In the genomic region with DNA sequence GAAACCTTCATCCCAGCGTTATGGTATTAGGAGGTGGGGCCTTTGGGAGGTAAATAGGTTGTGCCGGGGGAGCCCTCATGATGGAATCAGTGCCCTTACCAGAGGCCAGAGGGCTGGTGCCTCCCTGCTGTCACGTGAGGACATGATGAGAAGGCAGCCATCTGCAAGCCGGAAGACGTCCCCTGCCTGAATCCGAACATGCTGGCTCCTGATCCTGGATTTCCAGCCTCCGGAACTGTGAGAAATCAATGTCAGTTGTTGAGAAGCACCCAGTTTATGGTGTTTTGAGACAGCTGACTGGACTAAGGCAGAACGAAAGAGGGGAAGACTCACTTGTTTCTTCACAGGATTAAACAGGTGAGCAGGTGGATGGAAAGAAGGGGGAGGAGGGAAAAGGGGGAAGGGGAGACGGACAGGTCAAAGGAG, we compare ENCODE assay signal across 13 cellular contexts. TPM values are rescaled to one million over a fixed set of nuclear protein-coding genes. Genes with fewer than 3 reads are reported as not detected.
A peak's percentile ranks its signal among the peaks of the same experiment; 100 is the strongest.
DNase-seq lines count a peak whose midpoint lies in the region; ATAC-seq, FAIRE-seq and TF ChIP-seq lines count a peak whose summit lies in the region.
"Had no signal": no experiment of that assay in that cellular context is flagged by ENCODE, and none has a peak within 500 bp of the region (broad histone marks: within the 10 kb centered on the region; RNA-seq: fewer than 3 reads in every experiment).

No MANE protein-coding gene starts in this region.

- peak overlapping the region; percentile 58 for H3K27ac ChIP-seq in CD8-positive, alpha-beta memory T cell (ENCODE audit: low read depth, low read length)
- peak overlapping the region; percentile 96 for H3K27ac ChIP-seq in K562 (ENCODE audit: extremely low read depth, low read depth, low read length)

- TF ChIP-seq EP300 in K562 (IDR thresholded peaks at IDR 0.05; ENCODE audit: low read length): no peak; the same call in 1 of the 2 replicates

- H3K4me3 Mint-ChIP-seq in CD8-positive, alpha-beta memory T cell: peak overlapping the region in 1 of 7 donors; percentile 48

- peak overlapping the region; percentile 91 to 96; a peak in 3 of 4 replicates for H3K9ac ChIP-seq in K562 (ENCODE audit: insufficient read depth in 1 of 2, low read depth in 2 of 2, low read length in 2 of 2)

- FAIRE-seq in K562 (lab: Jason Lieb, UNC): peak; percentile 92
- FAIRE-seq: H54, urothelium cell line had no signal

- H3K4me1 Mint-ChIP-seq in CD8-positive, alpha-beta memory T cell: peaks cover 28 to 40% (median 33%) of the 10 kb centered on the region in 3 donors

- CTCF ChIA-PET in CD8-positive, alpha-beta memory T cell (lab: Charles Lee): interaction anchor here (1.6 kb wide), 1 partner anchor 46 kb away, joined by 8 read pairs; no protein-coding TSS in a partner anchor
- CTCF ChIA-PET in K562 (lab: Yijun Ruan, JAX; ENCODE audit: low intra/inter-chr PET ratio): no interaction called here

- TF ChIP-seq RAD21 in K562 (CRISPR knock-in tag; conservative IDR thresholded peaks at IDR 0.05 in 1 of 2, IDR thresholded peaks at IDR 0.05 in 1 of 2): no peak

- TF ChIP-seq CTCF in K562 (IDR thresholded peaks at IDR 0.05 in 2 of 3, conservative IDR thresholded peaks at IDR 0.05 in 1 of 3; ENCODE audit: insufficient read depth in 2 of 3, low read depth in 1 of 3, low read length in 3 of 3) (no peak), mucosa of descending colon (IDR thresholded peaks at IDR 0.05) (no peak)

- ATAC-seq in K562 (peak; percentile 53), mucosa of descending colon (peak; percentile 63)

- peaks cover 50% of the 10 kb centered on the region for H3K79me2 ChIP-seq in K562 (ENCODE audit: control insufficient read depth, insufficient read depth, low read length)

- peak overlapping the region; percentile 89 for H2AFZ ChIP-seq in K562 (ENCODE audit: low read depth, low read length)

- H4K20me1 ChIP-seq in K562 (replicated peaks; ENCODE audit: control insufficient read depth, insufficient read depth, low read length): no peaks in the 10 kb centered on the region

- in situ Hi-C loops in K562 (cut with MboI): no loop called here

- H3K9me1 ChIP-seq in K562 (ENCODE audit: control insufficient read depth, insufficient read depth, low read length): no peaks in the 10 kb centered on the region

- WGBS in K562 (ENCODE audit: insufficient coverage, low coverage, missing lambda C conversion rate): 10% methylated on average over 9 of the region's 9 CpGs

- peak; percentile 56 for TF ChIP-seq POLR2A in K562 (conservative IDR thresholded peaks at IDR 0.05)

- BruUV-seq in K562 (replicated peaks; lab: Mats Ljungman, UMichigan): no TSS peak

- POLR2A ChIA-PET in CD8-positive, alpha-beta memory T cell (lab: Charles Lee): interaction anchor here (1.4 kb wide), 1 partner anchor 13 kb away, joined by 4 read pairs; a partner anchor contains a TSS
- POLR2A ChIA-PET in K562 (lab: Yijun Ruan, JAX): interaction anchor here (0.7 to 1.8 kb wide), 4 partner anchors 8 to 544 kb away, joined by 3 to 5 read pairs (median 4); no protein-coding TSS in a partner anchor

- H3K9me3 Mint-ChIP-seq in CD8-positive, alpha-beta memory T cell: no peaks in the 10 kb centered on the region

- DNase-seq in CD8-positive, alpha-beta memory T cell: no peak
- DNase-seq in NCI-H146 treated with DMSO at 0.1 percent for 48 hours (lab: John Stamatoyannopoulos, UW; ENCODE audit: unreplicated experiment) (peak; percentile 67), K562 (ENCODE audit: extremely low read depth in 1 of 4, low spot score in 3 of 4) (peak; percentile 54 to 82 (median 57)), mucosa of descending colon (peak in 2 of 3 donors; percentile 59 to 61), activated gamma-delta T cell treated with Interleukin-2 at 50 U/mL for 16 hours (no peak), activated T-cell treated with anti-CD3 and anti-CD28 coated beads for 4 hours (no peak), mucosa of gallbladder (ENCODE audit: low spot score) (no peak)
- no peak for DNase-seq in activated CD8-positive, alpha-beta memory T cell treated with anti-CD3 and anti-CD28 coated beads for 24 hours
- DNase-seq: effector CD8-positive, alpha-beta T cell; Kasumi-1; SW 1271 had no signal

- H3K4me3 ChIP-seq in CD8-positive, alpha-beta memory T cell (ENCODE audit: low read length): no peak overlapping the region
- peak overlapping the region; percentile 47 for H3K4me3 ChIP-seq in K562
- H3K4me3 ChIP-seq in mucosa of descending colon: no peak overlapping the region

- H3K36me3 ChIP-seq in CD8-positive, alpha-beta memory T cell (ENCODE audit: insufficient read depth, low read length): no peaks in the 10 kb centered on the region
- H3K36me3 ChIP-seq in K562 (ENCODE audit: control insufficient read depth, insufficient read depth, low read length): no peaks in the 10 kb centered on the region
- H3K36me3 ChIP-seq in mucosa of descending colon (ENCODE audit: low read depth): no peaks in the 10 kb centered on the region

- no peaks in the 10 kb centered on the region for H3K27me3 ChIP-seq in CD8-positive, alpha-beta memory T cell (ENCODE audit: insufficient read depth, low read length, poor library complexity, severe bottlenecking)
- H3K27me3 ChIP-seq in K562 (ENCODE audit: control insufficient read depth in 2 of 2, insufficient read depth in 2 of 2, low read length in 2 of 2): no peaks in the 10 kb centered on the region; a peak in 1 of 5 replicates

- intact Hi-C loops in K562 (cut with micrococcal nuclease): no loop called here
- intact Hi-C loops in mucosa of descending colon (cut with DNase I, micrococcal nuclease): no loop called here

- no peaks in the 10 kb centered on the region for H3K9me3 ChIP-seq in CD8-positive, alpha-beta memory T cell (ENCODE audit: low read length)
- no peaks in the 10 kb centered on the region for H3K9me3 ChIP-seq in K562 (replicated peaks; ENCODE audit: control insufficient read depth, insufficient read depth, low read depth, low read length)
- H3K9me3 ChIP-seq in mucosa of descending colon: no peaks in the 10 kb centered on the region

- H3K4me2 ChIP-seq in K562 (ENCODE audit: insufficient read depth, low read length): peak overlapping the region; percentile 97

- H3K27me3 Mint-ChIP-seq in CD8-positive, alpha-beta memory T cell: peaks cover 0 to 1% of the 10 kb centered on the region in 2 donors

- H3K4me1 ChIP-seq in CD8-positive, alpha-beta memory T cell (ENCODE audit: insufficient read depth, low read length): peaks cover 25% of the 10 kb centered on the region
- H3K4me1 ChIP-seq in K562 (replicated peaks in 1 of 2; ENCODE audit: control insufficient read depth in 2 of 2, insufficient read depth in 2 of 2, low read length in 2 of 2): peaks cover 43 to 69% of the 10 kb centered on the region in 2 experiments
- H3K4me1 ChIP-seq in mucosa of descending colon (ENCODE audit: low read depth): peaks cover 12% of the 10 kb centered on the region

- peak overlapping the region in 2 of 8 donors; percentile 52 to 87 for H3K27ac Mint-ChIP-seq in CD8-positive, alpha-beta memory T cell

- H3K36me3 Mint-ChIP-seq in CD8-positive, alpha-beta memory T cell: no peaks in the 10 kb centered on the region

TF ChIP-seq in K562, 482 proteins besides CTCF, POLR2A, EP300 and RAD21 (continues in another document):
- no peak for TF ChIP-seq NFIC (IDR thresholded peaks at IDR 0.05)

RNA-seq across cellular contexts. Expression of a gene that starts 13.0 kb away (rescaled TPM):
- 1 to 10 TPM; 5.8 to 7.5 TPM for total RNA-seq in CD8-positive, alpha-beta memory T cell
- 6.6 TPM for polyA plus RNA-seq in CD8-positive, alpha-beta memory T cell
- 14.2 and 14.4 TPM in 2 replicates for total RNA-seq in K562 (2011; cell fraction: chromatin; rRNA removed; ENCODE audit: low replicate concordance)
- total RNA-seq in K562 (2011; cell fraction: nucleolus; rRNA removed): 11.3 and 12.0 TPM in 2 replicates
- 14.4 and 15.9 TPM in 2 replicates for total RNA-seq in K562 (2011; cell fraction: nucleoplasm; rRNA removed)
- total RNA-seq in K562 (2014; rRNA removed) (5.6 and 8.7 TPM in 2 replicates), K562 (2014; rRNA removed; fragmentation: Illumina TruSeq; extraction: Trizol) (6.1 and 6.5 TPM in 2 replicates), K562 (2015; rRNA removed; fragmentation: Illumina TruSeq; extraction: Trizol) (6.7 and 7.1 TPM in 2 replicates), K562 (2021) (13.1 and 13.4 TPM in 2 replicates), mucosa of descending colon (10 to 100 TPM in 2 of 3 donors, 1 to 10 TPM in 1; 5.9 to 34.7 (median 11.9) TPM), mucosa of gallbladder (22.8 TPM)
- polyA plus RNA-seq in K562 (2011; rRNA removed) (11.4 and 19.6 TPM in 2 replicates), K562 (2014; fragmentation: Illumina TruSeq; extraction: Trizol) (10.7 and 10.8 TPM in 2 replicates), K562 (2014; fragmentation: Nextera tagmentation; extraction: Ambion mirVana) (1 to 10 TPM; 2.1 to 3.0 TPM), K562 (2014; rRNA removed) (6.2 and 6.5 TPM in 2 replicates)
- polyA plus RNA-seq in K562 (2011; cell fraction: cytosol; rRNA removed): 7.0 and 9.5 TPM in 2 replicates
- polyA plus RNA-seq in K562 (2011; cell fraction: nucleus; rRNA removed): 12.5 and 13.4 TPM in 2 replicates
- 5.1 and 7.4 TPM in 2 replicates for polyA plus RNA-seq in K562 (2012)
- 11.9 and 14.6 TPM in 2 replicates for polyA minus RNA-seq in K562 (2011; rRNA and poly(A)+ RNA removed)
- 7.5 and 8.1 TPM in 2 replicates for polyA minus RNA-seq in K562 (2011; cell fraction: cytosol; rRNA and poly(A)+ RNA removed)
- 4.7 and 8.6 TPM in 2 replicates for polyA minus RNA-seq in K562 (2011; cell fraction: nucleus; rRNA and poly(A)+ RNA removed)

RNA-seq across cellular contexts. Expression of a gene that starts 49.9 kb away (rescaled TPM):
- total RNA-seq in CD8-positive, alpha-beta memory T cell: under 1 TPM; 0.09 to 0.20 TPM
- 0.07 TPM for polyA plus RNA-seq in CD8-positive, alpha-beta memory T cell
- total RNA-seq in K562 (2011; cell fraction: chromatin; rRNA removed; ENCODE audit: low replicate concordance): not detected in 2 replicates
- not detected in 2 replicates for total RNA-seq in K562 (2011; cell fraction: nucleolus; rRNA removed)
- total RNA-seq in K562 (2011; cell fraction: nucleoplasm; rRNA removed): not detected in 2 replicates
- total RNA-seq in K562 (2014; rRNA removed) (not detected in 2 replicates), K562 (2014; rRNA removed; fragmentation: Illumina TruSeq; extraction: Trizol) (not detected in 2 replicates), K562 (2015; rRNA removed; fragmentation: Illumina TruSeq; extraction: Trizol) (not detected in 2 replicates), K562 (2021) (0.11 TPM in 1 of 2 replicates, not detected in the other), mucosa of descending colon (1 to 10 TPM in 1 of 3 donors, under 1 TPM in 2; 0.58 to 5.1 (median 0.98) TPM), mucosa of gallbladder (27.8 TPM)
- polyA plus RNA-seq in K562 (2011; rRNA removed) (not detected in 2 replicates), K562 (2014; fragmentation: Illumina TruSeq; extraction: Trizol) (not detected in 2 replicates), K562 (2014; fragmentation: Nextera tagmentation; extraction: Ambion mirVana) (not detected), K562 (2014; rRNA removed) (0.13 TPM in 1 of 2 replicates, not detected in the other)
- polyA plus RNA-seq in K562 (2011; cell fraction: cytosol; rRNA removed): not detected in 2 replicates
- polyA plus RNA-seq in K562 (2011; cell fraction: nucleus; rRNA removed): not detected in 2 replicates
- not detected in 2 replicates for polyA plus RNA-seq in K562 (2012)
- not detected in 2 replicates for polyA minus RNA-seq in K562 (2011; rRNA and poly(A)+ RNA removed)
- polyA minus RNA-seq in K562 (2011; cell fraction: cytosol; rRNA and poly(A)+ RNA removed): not detected in 2 replicates
- polyA minus RNA-seq in K562 (2011; cell fraction: nucleus; rRNA and poly(A)+ RNA removed): not detected in 2 replicates

Comparison
In these comparisons a context has a peak if more than half of its experiments do, and no peak if none do; other contexts are left out.
1. DNase-seq: peak in NCI-H146 treated with DMSO at 0.1 percent for 48 hours (single experiment), K562 (4 of 4) and mucosa of descending colon (2 of 3); none in CD8-positive, alpha-beta memory T cell (0 of 5), activated gamma-delta T cell treated with Interleukin-2 at 50 U/mL for 16 hours (single experiment), activated T-cell treated with anti-CD3 and anti-CD28 coated beads for 4 hours (single experiment), mucosa of gallbladder (single experiment) and activated CD8-positive, alpha-beta memory T cell treated with anti-CD3 and anti-CD28 coated beads for 24 hours (single experiment).